8 cellular contexts compared by ENCODE assay signal in genomic region chr9:84140535-84141101, GRCh38.
A peak's percentile ranks its signal among the peaks of the same experiment; 100 is the strongest.
DNase-seq lines count a peak whose midpoint lies in the region; ATAC-seq and TF ChIP-seq lines count a peak whose summit lies in the region.

No MANE protein-coding gene starts in this region.

- H3K27ac ChIP-seq in duodenal mucosa (ENCODE audit: low read depth, low read length), result no peak overlapping the region
- peak overlapping the region in 3 of 4 donors; percentile 65 to 69 (median 68) for H3K27ac ChIP-seq in transverse colon

- peak overlapping the region; percentile 26 for H3K4me3 ChIP-seq in GM12875 (ENCODE audit: low read depth, low read length)
- H3K4me3 ChIP-seq in NT2/D1 (ENCODE audit: insufficient read length, low read depth), result peak overlapping the region; percentile 22
- H3K4me3 ChIP-seq in duodenal mucosa (ENCODE audit: low read depth in 1 of 2, low read length in 2 of 2), result peak overlapping the region; percentile 72 to 74
- H3K4me3 ChIP-seq in mononuclear cell (ENCODE audit: low read length), result peak overlapping the region; percentile 26
- H3K4me3 ChIP-seq in transverse colon, result peak overlapping the region; percentile 16 to 60 (median 30)

- H3K9ac ChIP-seq in NT2/D1 (ENCODE audit: insufficient read length, low read depth) (peak overlapping the region; percentile 5), duodenal mucosa (ENCODE audit: low read depth in 1 of 2, low read length in 2 of 2) (peak overlapping the region; percentile 30 to 59)

- DNase-seq in NT2/D1 (ENCODE audit: low read depth, low spot score) (no peak), transverse colon (peak; percentile 74)
- no peak for DNase-seq in effector CD8-positive, alpha-beta T cell (lab: John Stamatoyannopoulos, UW)

- in situ Hi-C loops in transverse colon (cut with MboI; ENCODE audit: low pct_ligation_motif_present in 1 of 4, low pct_unique_long_range_greater_than_20kb in 1 of 4, low sequenced_read_pairs in 3 of 4), result no loop called here

- intact Hi-C loops in transverse colon (cut with DNase I; ENCODE audit: low total_unique reads), result loop anchor here (5.0 kb wide), 1 partner anchor 1782 kb away; no protein-coding TSS in a partner anchor

- TF ChIP-seq CTCF in GM12875 (IDR thresholded peaks at IDR 0.05; ENCODE audit: borderline replicate concordance, insufficient read depth, low read depth, low read length) (no peak), transverse colon (IDR thresholded peaks at IDR 0.05) (no peak)

- ATAC-seq in HG02588 (IDR thresholded peaks at IDR 0.05; ENCODE audit: unreplicated experiment) (no peak), HG03460 (IDR thresholded peaks at IDR 0.05; ENCODE audit: unreplicated experiment) (no peak)

- WGBS in transverse colon (ENCODE audit: low coverage in 1 of 2), 2 donors, result 3 to 9% methylated on average over 14 to 41 of the region's 41 CpGs

- no peak for TF ChIP-seq EP300 in transverse colon (IDR thresholded peaks at IDR 0.05; ENCODE audit: low read depth)

- H3K36me3 ChIP-seq in NT2/D1 (ENCODE audit: insufficient read depth, insufficient read length, low read length) (no peaks in the 10 kb centered on the region), duodenal mucosa (ENCODE audit: control insufficient read depth in 1 of 2, insufficient read depth in 2 of 2, low read length in 2 of 2) (no peaks in the 10 kb centered on the region), transverse colon (no peaks in the 10 kb centered on the region)

- peak; percentile 39 for TF ChIP-seq POLR2A in transverse colon (IDR thresholded peaks at IDR 0.05)

- H3K9me3 ChIP-seq in NT2/D1 (ENCODE audit: insufficient read depth, low read length), result no peaks in the 10 kb centered on the region
- H3K9me3 ChIP-seq in duodenal mucosa (ENCODE audit: control insufficient read depth in 1 of 2, low read length in 2 of 2), result no peaks in the 10 kb centered on the region
- no peaks in the 10 kb centered on the region for H3K9me3 ChIP-seq in mononuclear cell (ENCODE audit: low read depth, low read length)
- no peaks in the 10 kb centered on the region for H3K9me3 ChIP-seq in transverse colon

- H3K27me3 ChIP-seq in NT2/D1 (ENCODE audit: insufficient read depth, insufficient read length) (peaks cover 57% of the 10 kb centered on the region), duodenal mucosa (ENCODE audit: control insufficient read depth in 1 of 2, insufficient read depth in 2 of 2, low read length in 2 of 2) (peaks cover 4 to 10% of the 10 kb centered on the region in 2 donors), mononuclear cell (ENCODE audit: insufficient read depth, low read length) (peaks cover 46% of the 10 kb centered on the region), transverse colon (peaks cover 36% of the 10 kb centered on the region)

- H3K4me1 ChIP-seq in NT2/D1 (ENCODE audit: insufficient read depth, insufficient read length) (no peaks in the 10 kb centered on the region), duodenal mucosa (ENCODE audit: control insufficient read depth in 1 of 2, insufficient read depth in 2 of 2, low read length in 2 of 2) (peaks cover 21 to 28% of the 10 kb centered on the region in 2 donors), mononuclear cell (ENCODE audit: insufficient read depth, low read length) (peaks cover 13% of the 10 kb centered on the region), transverse colon (peaks cover 5 to 40% (median 22%) of the 10 kb centered on the region in 4 donors)

Comparison
In these comparisons a context has a peak if more than half of its experiments do, and no peak if none do; other contexts are left out.
1. H3K4me3 ChIP-seq: peak in every context shown above with its lines; median percentile 73 in duodenal mucosa; 30 in transverse colon; 26 in GM12875; 26 in mononuclear cell; 22 in NT2/D1.